8 cellular contexts compared by ENCODE assay signal in the genomic region with DNA sequence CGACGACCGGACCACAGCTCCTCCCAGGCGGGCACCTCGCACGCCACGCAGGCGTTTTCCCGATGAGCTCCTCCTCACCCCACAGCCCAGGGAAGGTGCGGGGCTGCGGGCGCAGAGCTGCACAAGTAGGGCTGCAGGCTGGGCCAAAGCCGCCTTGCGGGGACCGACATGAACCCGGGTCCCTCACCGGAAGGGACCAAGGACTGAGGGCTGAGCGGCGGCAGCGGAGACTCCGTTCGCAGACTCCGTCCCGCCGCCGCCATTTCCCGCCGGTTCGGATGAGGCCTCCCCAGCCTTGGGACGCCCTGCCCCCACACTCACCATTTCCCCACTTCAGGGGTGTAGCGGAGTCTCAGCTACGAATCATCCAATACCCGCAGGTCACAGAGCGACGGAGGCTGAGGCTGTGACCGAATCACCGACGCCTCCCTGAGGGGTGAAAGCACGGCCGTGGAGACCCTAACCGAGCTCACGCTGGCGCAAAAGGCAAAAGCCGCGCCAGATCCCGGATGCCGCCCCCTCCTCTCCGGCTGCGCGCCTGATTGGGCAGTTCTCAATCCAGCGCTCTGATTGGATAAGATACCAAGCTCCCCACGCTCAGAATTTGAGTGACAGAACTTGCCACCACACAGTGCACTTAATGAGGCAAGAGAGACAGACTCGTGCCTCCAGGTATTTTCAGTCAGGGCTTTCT. TPM values are rescaled to one million over a fixed set of nuclear protein-coding genes. Genes with fewer than 3 reads are reported as not detected.
DNase-seq lines count a peak whose midpoint lies in the region; ATAC-seq and TF ChIP-seq lines count a peak whose summit lies in the region.

A gene (minus strand): TSS at position 488 of the 694 bp plus-strand sequence. CDS start 164 bp downstream, at position 324.

- peak within 1 kb of the TSS; percentile 13 for H3K9ac ChIP-seq in Loucy (ENCODE audit: low read depth, low read length, poor library complexity, severe bottlenecking)

- DNase-seq in dorsolateral prefrontal cortex (peak in 6 of 10 donors; percentile 7 to 66 (median 41)), lower lobe of right lung (no peak), thyroid gland (peak; percentile 71 to 73), SKM-1 treated with dmso at 0.1 percent for 144 hours (lab: John Stamatoyannopoulos, UW; ENCODE audit: unreplicated experiment) (no peak), activated gamma-delta T cell treated with Interleukin-2 at 50 U/mL for 16 hours (no peak)
- DNase-seq in activated CD4-positive, alpha-beta memory T cell treated with anti-CD3 and anti-CD28 coated beads for 36 hours = no peak

- no peak for TF ChIP-seq POLR2A in thyroid gland (IDR thresholded peaks at IDR 0.05)

- 1 to 13% methylated on average over 26 to 38 of the region's 53 CpGs for WGBS in thyroid gland, 2 donors

- H3K27ac ChIP-seq in dorsolateral prefrontal cortex (no peak within 1 kb of the TSS), lower lobe of right lung (no peak within 1 kb of the TSS), thyroid gland (no peak within 1 kb of the TSS)

- H3K9me3 ChIP-seq in Loucy (ENCODE audit: insufficient read depth, low read depth, low read length) = peaks cover 4% of the 10 kb centered on the region; the same call in 1 of the 2 replicates
- peaks cover 7% of the 10 kb centered on the region for H3K9me3 ChIP-seq in lower lobe of right lung
- no peaks in the 10 kb centered on the region for H3K9me3 ChIP-seq in thyroid gland

- no peak within 1 kb of the TSS for H3K4me3 Mint-ChIP-seq in activated CD4-positive, alpha-beta memory T cell treated with anti-CD3 and anti-CD28 coated beads for 36 hours

- no peaks in the 10 kb centered on the region for H3K79me2 ChIP-seq in Loucy (ENCODE audit: insufficient read depth, low read length)

- POLR2A ChIA-PET in activated CD4-positive, alpha-beta memory T cell treated with anti-CD3 and anti-CD28 coated beads for 36 hours (lab: Charles Lee) = no interaction called here

- ATAC-seq in lower lobe of right lung = peak in 1 of 2 donors; percentile 41
- no peak for ATAC-seq in GM19023 (IDR thresholded peaks at IDR 0.05; ENCODE audit: unreplicated experiment)

- H4K20me1 ChIP-seq in Loucy (ENCODE audit: insufficient read depth, low read length, poor library complexity, severe bottlenecking) = no peaks in the 10 kb centered on the region

- no peak within 1 kb of the TSS for H3K27ac Mint-ChIP-seq in activated CD4-positive, alpha-beta memory T cell treated with anti-CD3 and anti-CD28 coated beads for 36 hours

- TF ChIP-seq CTCF in Loucy (conservative IDR thresholded peaks at IDR 0.05; ENCODE audit: low read length) (no peak), dorsolateral prefrontal cortex (IDR thresholded peaks at IDR 0.05 in 54 of 56, conservative IDR thresholded peaks at IDR 0.05 in 2 of 56; ENCODE audit: low read depth in 1 of 56, partially characterized antibody in 56 of 56) (no peak), lower lobe of right lung (IDR thresholded peaks at IDR 0.05) (no peak), thyroid gland (IDR thresholded peaks at IDR 0.05) (no peak)

- no peaks in the 10 kb centered on the region for H3K9me2 ChIP-seq in Loucy (replicated peaks; ENCODE audit: low read depth, low read length)

- no peaks in the 10 kb centered on the region for H3F3A ChIP-seq in Loucy (ENCODE audit: low read depth)

- peaks cover 23% of the 10 kb centered on the region for H3K27me3 Mint-ChIP-seq in activated CD4-positive, alpha-beta memory T cell treated with anti-CD3 and anti-CD28 coated beads for 36 hours

- peaks cover 20% of the 10 kb centered on the region for H3K36me3 Mint-ChIP-seq in activated CD4-positive, alpha-beta memory T cell treated with anti-CD3 and anti-CD28 coated beads for 36 hours

- peak within 1 kb of the TSS; percentile 54 for H3K4me3 ChIP-seq in Loucy (ENCODE audit: low read length, poor library complexity, severe bottlenecking)
- H3K4me3 ChIP-seq in dorsolateral prefrontal cortex = peak within 1 kb of the TSS in 58 of 59 donors; percentile 11 to 71 (median 50)
- H3K4me3 ChIP-seq in lower lobe of right lung = peak within 1 kb of the TSS; percentile 39
- H3K4me3 ChIP-seq in thyroid gland (replicated peaks in 1 of 3) = peak within 1 kb of the TSS; percentile 8 to 39 (median 31)

- H3K27me3 ChIP-seq in Loucy (ENCODE audit: insufficient read depth, low read length, poor library complexity, severe bottlenecking) (no peaks in the 10 kb centered on the region), dorsolateral prefrontal cortex (peaks cover 0 to 29% (median 7%) of the 10 kb centered on the region in 45 donors), lower lobe of right lung (ENCODE audit: low read depth) (peaks cover 20% of the 10 kb centered on the region), thyroid gland (no peaks in the 10 kb centered on the region)

- CTCF ChIA-PET in activated CD4-positive, alpha-beta memory T cell treated with anti-CD3 and anti-CD28 coated beads for 36 hours (lab: Charles Lee) = no interaction called here

- H3K36me3 ChIP-seq in Loucy (ENCODE audit: insufficient read depth, low read length) (no peaks in the 10 kb centered on the region), lower lobe of right lung (no peaks in the 10 kb centered on the region), thyroid gland (no peaks in the 10 kb centered on the region)

- H3K4me2 ChIP-seq in Loucy (ENCODE audit: low read depth, low read length, poor library complexity, severe bottlenecking) = peak within 1 kb of the TSS; percentile 66

- peak within 1 kb of the TSS; percentile 30; the same call in 1 of the 2 replicates for H2AFZ ChIP-seq in Loucy (ENCODE audit: low read length)

- H3K4me1 ChIP-seq in Loucy (ENCODE audit: insufficient read depth, low read length, poor library complexity, severe bottlenecking) (peaks cover 17% of the 10 kb centered on the region), lower lobe of right lung (no peaks in the 10 kb centered on the region), thyroid gland (peaks cover 0 to 7% of the 10 kb centered on the region in 2 donors)

- H3K9me3 Mint-ChIP-seq in activated CD4-positive, alpha-beta memory T cell treated with anti-CD3 and anti-CD28 coated beads for 36 hours = peaks cover 43% of the 10 kb centered on the region

- H3K4me1 Mint-ChIP-seq in activated CD4-positive, alpha-beta memory T cell treated with anti-CD3 and anti-CD28 coated beads for 36 hours (ENCODE audit: low read depth) = peaks cover 11% of the 10 kb centered on the region

- intact Hi-C loops in dorsolateral prefrontal cortex (cut with DNase I) (no loop called here), lower lobe of right lung (cut with DNase I) (no loop called here), thyroid gland (cut with DNase I) (no loop called here)
- intact Hi-C loops in activated CD4-positive, alpha-beta memory T cell treated with anti-CD3 and anti-CD28 coated beads for 36 hours (cut with micrococcal nuclease) = no loop called here

RNA-seq across cellular contexts. Expression of the gene that starts here (rescaled TPM):
- total RNA-seq in dorsolateral prefrontal cortex (1 to 10 TPM in 14 of 120 experiments, under 1 TPM in 72, not detected in 34; 0.19 to 2.1 (median 0.48) TPM), lower lobe of right lung (not detected), thyroid gland (1 to 10 TPM in 1 of 4 donors, not detected in 3; 1.5 TPM)
- total RNA-seq in activated CD4-positive, alpha-beta memory T cell treated with anti-CD3 and anti-CD28 coated beads for 36 hours = not detected

Comparison
In these comparisons a context has a peak if more than half of its experiments do, and no peak if none do; other contexts are left out.
1. DNase-seq: peak in dorsolateral prefrontal cortex (6 of 10) and thyroid gland (2 of 2); none in lower lobe of right lung (single experiment), activated CD4-positive, alpha-beta memory T cell treated with anti-CD3 and anti-CD28 coated beads for 36 hours (single experiment), SKM-1 treated with dmso at 0.1 percent for 144 hours (single experiment) and activated gamma-delta T cell treated with Interleukin-2 at 50 U/mL for 16 hours (single experiment).
2. Peak in every context shown above with its lines, with median percentiles within 50 percentile points of each other: H3K4me3 ChIP-seq.